Comparison of ENCODE assay signal across 7 cellular contexts in genomic region chr22:17298805-17299502, GRCh38.
DNase-seq lines count a peak whose midpoint lies in the region; ATAC-seq and TF ChIP-seq lines count a peak whose summit lies in the region.
"Not testable (repeated sequence)": the region's sequence is repeated elsewhere in the genome, so short reads cannot be mapped to it uniquely, and the experiment has no call there.

No MANE protein-coding gene starts in this region.

- H3K4me3 ChIP-seq in hepatocyte, lung, prostate gland: not testable (repeated sequence)

- H3K9me2 ChIP-seq in hepatocyte (replicated peaks; ENCODE audit: insufficient read depth): not testable (repeated sequence)

- H3K36me3 Mint-ChIP-seq in T-helper 1 cell treated with Interleukin-12 subunit alpha and Interleukin-12 subunit beta and Interleukin-4 antibody, amounts not matched to agents 30 μg/mL and 1 μg/mL, for 36 hours (ENCODE audit: low read depth): not testable (repeated sequence)

- not testable (repeated sequence) for H4K20me1 ChIP-seq in hepatocyte (ENCODE audit: insufficient read depth, poor library complexity, severe bottlenecking)

- not testable (repeated sequence) for H3K9me3 ChIP-seq in hepatocyte (ENCODE audit: low read depth); lung (ENCODE audit: control insufficient read depth in 2 of 2, insufficient read depth in 1 of 2, low read length in 1 of 2); prostate gland

- H3K4me2 ChIP-seq in hepatocyte: not testable (repeated sequence)

- not testable (repeated sequence) for H3K36me3 ChIP-seq in hepatocyte (replicated peaks; ENCODE audit: insufficient read depth, low read depth); lung (ENCODE audit: control insufficient read depth in 2 of 2, insufficient read depth in 2 of 2, low read length in 2 of 2); prostate gland

- H3K27ac ChIP-seq in hepatocyte; lung (ENCODE audit: low read depth in 1 of 2, low read length in 1 of 2): not testable (repeated sequence)
- peak overlapping the region in 1 of 2 donors; percentile 64 for H3K27ac ChIP-seq in prostate gland

- TF ChIP-seq POLR2A in prostate gland (IDR thresholded peaks at IDR 0.05): not testable (repeated sequence)

- intact Hi-C loops in prostate gland (cut with DNase I): not testable (repeated sequence)

- H3K27ac Mint-ChIP-seq in T-helper 1 cell treated with Interleukin-12 subunit alpha and Interleukin-12 subunit beta and Interleukin-4 antibody, amounts not matched to agents 30 μg/mL and 1 μg/mL, for 36 hours: peak overlapping the region; percentile 31

- H3K4me1 Mint-ChIP-seq in T-helper 1 cell treated with Interleukin-12 subunit alpha and Interleukin-12 subunit beta and Interleukin-4 antibody, amounts not matched to agents 30 μg/mL and 1 μg/mL, for 36 hours (ENCODE audit: low read depth): peaks cover 43% of the 10 kb centered on the region

- TF ChIP-seq CTCF in hepatocyte (IDR thresholded peaks at IDR 0.05; ENCODE audit: poor library complexity); lung (IDR thresholded peaks at IDR 0.05; ENCODE audit: control extremely low read depth, extremely low read depth); prostate gland (IDR thresholded peaks at IDR 0.05): not testable (repeated sequence)

- peaks cover 21% of the 10 kb centered on the region for H3K27me3 Mint-ChIP-seq in T-helper 1 cell treated with Interleukin-12 subunit alpha and Interleukin-12 subunit beta and Interleukin-4 antibody, amounts not matched to agents 30 μg/mL and 1 μg/mL, for 36 hours (ENCODE audit: low read depth)

- not testable (repeated sequence) for H3K4me1 ChIP-seq in hepatocyte (ENCODE audit: insufficient read depth); lung (ENCODE audit: control insufficient read depth in 2 of 2, insufficient read depth in 2 of 2, low read length in 2 of 2); prostate gland (replicated peaks)

- ATAC-seq in lung (ENCODE audit: insufficient read depth, low FRiP score): not testable (repeated sequence)

- H3K79me2 ChIP-seq in hepatocyte: not testable (repeated sequence)

- DNase-seq in DMS53 (lab: John Stamatoyannopoulos, UW) (peak; percentile 89), NCI-H146 (lab: John Stamatoyannopoulos, UW) (peak; percentile 33), NCI-H69 (lab: John Stamatoyannopoulos, UW) (peak; percentile 70), hepatocyte (ENCODE audit: low spot score) (peak; percentile 29), lung (ENCODE audit: low spot score) (peak; percentile 26), prostate gland (ENCODE audit: low spot score) (peak; percentile 32)

- 69% methylated on average over 7 of the region's 7 CpGs for WGBS in hepatocyte (ENCODE audit: low lambda C conversion rate, missing lambda C conversion rate)
- 77 to 84% methylated on average over 7 of the region's 7 CpGs for WGBS in lung, 2 donors
- 63% methylated on average over 7 of the region's 7 CpGs for WGBS in prostate gland

- H3K4me3 Mint-ChIP-seq in T-helper 1 cell treated with Interleukin-12 subunit alpha and Interleukin-12 subunit beta and Interleukin-4 antibody, amounts not matched to agents 30 μg/mL and 1 μg/mL, for 36 hours: not testable (repeated sequence)

- not testable (repeated sequence) for H3K27me3 ChIP-seq in hepatocyte; lung (ENCODE audit: control insufficient read depth, insufficient read depth); prostate gland (replicated peaks; ENCODE audit: insufficient read depth)

- not testable (repeated sequence) for H2AFZ ChIP-seq in hepatocyte

- H3K9me3 Mint-ChIP-seq in T-helper 1 cell treated with Interleukin-12 subunit alpha and Interleukin-12 subunit beta and Interleukin-4 antibody, amounts not matched to agents 30 μg/mL and 1 μg/mL, for 36 hours: not testable (repeated sequence)

Comparison
In these comparisons a context has a peak if more than half of its experiments do, and no peak if none do; other contexts are left out.
1. DNase-seq: peak in every context shown above with its lines; median percentile 89 in DMS53; 70 in NCI-H69; 33 in NCI-H146; 32 in prostate gland; 29 in hepatocyte; 26 in lung.